10 cellular contexts compared by ENCODE assay signal in the genomic region with DNA sequence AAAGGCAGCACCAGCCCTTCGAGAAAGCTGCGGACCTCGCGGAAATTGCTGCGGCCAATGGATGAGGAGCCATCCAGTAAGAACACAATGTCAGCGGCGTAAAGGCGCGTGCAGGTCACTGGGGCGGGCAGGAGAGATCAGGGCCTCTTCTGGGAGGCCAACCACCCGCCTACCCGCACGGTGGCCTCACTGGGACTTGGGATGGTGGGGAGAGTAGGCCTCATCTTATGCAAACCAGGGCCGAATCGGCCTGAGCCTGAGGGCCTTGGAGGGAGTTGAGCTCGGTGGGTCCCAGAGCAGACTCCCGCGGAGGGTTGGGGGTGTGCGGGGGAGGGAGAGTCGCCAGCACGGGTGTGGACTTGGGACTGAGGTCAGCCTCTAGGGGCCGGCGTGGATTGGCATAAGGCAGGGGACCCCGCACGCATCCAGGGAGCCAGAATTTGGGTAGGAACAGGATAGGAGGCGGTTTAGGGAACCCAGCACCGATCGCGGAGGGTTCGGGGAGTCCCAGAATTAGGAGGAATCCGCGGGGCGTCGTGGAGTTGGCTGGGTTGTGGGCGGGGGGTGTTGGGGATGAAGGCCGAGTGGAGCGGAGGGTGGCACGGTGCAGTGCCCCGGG. TPM values are rescaled to one million over a fixed set of nuclear protein-coding genes. Genes with fewer than 3 reads are reported as not detected.
DNase-seq lines count a peak whose midpoint lies in the region; ATAC-seq, FAIRE-seq and TF ChIP-seq lines count a peak whose summit lies in the region.
"Had no signal": no experiment of that assay in that cellular context is flagged by ENCODE, and none has a peak within 500 bp of the region (broad histone marks: within the 10 kb centered on the region; RNA-seq: fewer than 3 reads in every experiment).

No MANE protein-coding gene starts in this region.

- FAIRE-seq in keratinocyte (lab: Jason Lieb, UNC), result no peak

- no peaks in the 10 kb centered on the region for H3K9me3 ChIP-seq in mammary epithelial cell (replicated peaks; ENCODE audit: insufficient read depth, low read length)
- no peaks in the 10 kb centered on the region for H3K9me3 ChIP-seq in keratinocyte (ENCODE audit: control insufficient read depth, low read depth, low read length)
- no peaks in the 10 kb centered on the region for H3K9me3 ChIP-seq in testis
- H3K9me3 ChIP-seq: neutrophil had no signal

- no peaks in the 10 kb centered on the region for H3K27me3 ChIP-seq in mammary epithelial cell (ENCODE audit: insufficient read depth, low read length)
- no peaks in the 10 kb centered on the region for H3K27me3 ChIP-seq in keratinocyte (ENCODE audit: control insufficient read depth, extremely low read depth, insufficient read depth, low read length)
- H3K27me3 ChIP-seq in testis, result no peaks in the 10 kb centered on the region

- no peak for TF ChIP-seq POLR2A in testis (IDR thresholded peaks at IDR 0.05)

- H3K36me3 ChIP-seq in mammary epithelial cell (ENCODE audit: insufficient read depth, low read length) (peaks cover 27% of the 10 kb centered on the region), keratinocyte (ENCODE audit: control insufficient read depth in 2 of 2, extremely low read depth in 1 of 2, insufficient read depth in 2 of 2, low read length in 2 of 2) (peaks cover 23 to 54% of the 10 kb centered on the region in 2 experiments), testis (ENCODE audit: low read depth, missing control alignments) (no peaks in the 10 kb centered on the region)

- peak overlapping the region; percentile 84 for H3K9ac ChIP-seq in mammary epithelial cell (ENCODE audit: insufficient read depth, low read length)
- H3K9ac ChIP-seq in keratinocyte (ENCODE audit: control insufficient read depth, extremely low read depth, insufficient read depth, low read length), result peak overlapping the region; percentile 93

- H3K4me3 ChIP-seq in mammary epithelial cell (replicated peaks in 1 of 3; ENCODE audit: insufficient read depth in 1 of 3, low read depth in 2 of 3, low read length in 3 of 3) (peak overlapping the region; percentile 59 to 79 (median 60)), keratinocyte (ENCODE audit: control insufficient read depth in 2 of 3, extremely low read depth in 1 of 3, insufficient read depth in 2 of 3, low read depth in 1 of 3, low read length in 3 of 3) (peak overlapping the region; percentile 60 to 95 (median 91)), testis (peak overlapping the region; percentile 31 to 54)

- in situ Hi-C loops in mammary epithelial cell (cut with MboI; ENCODE audit: low sequenced_read_pairs in 2 of 2), result no loop called here

- H3K79me2 ChIP-seq in mammary epithelial cell (ENCODE audit: insufficient read depth, low read length) (peaks cover 62% of the 10 kb centered on the region), keratinocyte (ENCODE audit: control insufficient read depth, insufficient read depth, low read length) (peaks cover 55% of the 10 kb centered on the region)

- DNase-seq in HK-2 (ENCODE audit: unreplicated experiment) (peak; percentile 25), mammary epithelial cell (peak; percentile 34), keratinocyte (ENCODE audit: low read depth, low spot score) (no peak), testis (no peak), GF-D8 (lab: John Stamatoyannopoulos, UW) (no peak)
- DNase-seq: NK-92 treated with Interleukin-12 subunit alpha and Interleukin-12 subunit beta, amount 100 ng/mL, for 24 hours; stimulated activated naive CD4-positive, alpha-beta T cell treated with Interleukin-2 at 50 U/mL for 16 hours had no signal

- BruUV-seq in mammary epithelial cell (replicated peaks; lab: Mats Ljungman, UMichigan), result no TSS peak

- H3K4me1 ChIP-seq in mammary epithelial cell (ENCODE audit: insufficient read depth, low read length) (peaks cover 74% of the 10 kb centered on the region), keratinocyte (ENCODE audit: control insufficient read depth, extremely low read depth, insufficient read depth, low read length) (peaks cover 73% of the 10 kb centered on the region), testis (peaks cover 31% of the 10 kb centered on the region)

- 5% methylated on average over 22 of the region's 39 CpGs for WGBS in mammary epithelial cell (ENCODE audit: low coverage, missing lambda C conversion rate)
- 25 to 48% methylated on average over 21 to 39 of the region's 39 CpGs for WGBS in testis, 2 donors

- ATAC-seq in activated CD4-positive, CD25-positive, alpha-beta regulatory T cell treated with anti-CD3 and anti-CD28 coated beads, Interleukin-2, amount 50 U/mL, for 24 hours, result no peak
- no peak for ATAC-seq in HG02623 (IDR thresholded peaks at IDR 0.05; ENCODE audit: unreplicated experiment)

- H3K4me2 ChIP-seq in mammary epithelial cell (ENCODE audit: insufficient read depth, low read depth, low read length), result peak overlapping the region; percentile 88
- peak overlapping the region; percentile 98 for H3K4me2 ChIP-seq in keratinocyte (ENCODE audit: control insufficient read depth, extremely low read depth, insufficient read depth, low read depth, low read length)

- peaks cover 2% of the 10 kb centered on the region for H3K9me1 ChIP-seq in keratinocyte (ENCODE audit: control insufficient read depth, extremely low read depth, insufficient read depth, low read length)

- dilution Hi-C loops in mammary epithelial cell (cut with HindIII; ENCODE audit: low sequenced_read_pairs) (loop anchor here (5.0 to 10.0 kb wide), 2 partner anchors 37 to 60 kb away; a partner anchor contains a TSS), keratinocyte (cut with MboI; ENCODE audit: extremely low pct_ligation_motif_present, low sequenced_read_pairs) (no loop called here)

- CTCF ChIA-PET in mammary epithelial cell (lab: Charles Lee; ENCODE audit: low non-redundant PET), result interaction anchor here (0.6 kb wide), 1 partner anchor 155 kb away, joined by 4 read pairs; a partner anchor contains a TSS

- H2AFZ ChIP-seq in mammary epithelial cell (ENCODE audit: low read depth, low read length) (peak overlapping the region; percentile 5), keratinocyte (ENCODE audit: control insufficient read depth, low read length) (no peak overlapping the region)

- no peaks in the 10 kb centered on the region for H4K20me1 ChIP-seq in mammary epithelial cell (ENCODE audit: insufficient read depth, low read length)
- H4K20me1 ChIP-seq in keratinocyte (ENCODE audit: control insufficient read depth, extremely low read depth, insufficient read depth, low read length), result peaks cover 16% of the 10 kb centered on the region

- intact Hi-C loops in mammary epithelial cell (cut with micrococcal nuclease), result loop anchor here (1.0 to 2.0 kb wide), 2 partner anchors 14 to 62 kb away; a partner anchor contains a TSS
- intact Hi-C loops in testis (cut with DNase I; ENCODE audit: low total_unique reads), result no loop called here

- peak overlapping the region; percentile 81 for H3K27ac ChIP-seq in mammary epithelial cell (ENCODE audit: insufficient read depth, low read depth, low read length)
- H3K27ac ChIP-seq in keratinocyte (ENCODE audit: control insufficient read depth, insufficient read depth, low read length), result peak overlapping the region; percentile 98
- no peak overlapping the region for H3K27ac ChIP-seq in testis
- H3K27ac ChIP-seq: neutrophil had no signal

- no peak for TF ChIP-seq CTCF in mammary epithelial cell (conservative IDR thresholded peaks at IDR 0.05 in 1 of 2, IDR thresholded peaks at IDR 0.05 in 1 of 2; ENCODE audit: extremely low read depth in 1 of 2, insufficient read depth in 1 of 2, low read depth in 1 of 2, low read length in 2 of 2)
- TF ChIP-seq CTCF in keratinocyte (optimal IDR thresholded peaks at IDR 0.05 in 1 of 3, IDR thresholded peaks at IDR 0.05 in 1 of 3, conservative IDR thresholded peaks at IDR 0.05 in 1 of 3; ENCODE audit: extremely low read depth in 1 of 3, insufficient read depth in 2 of 3, low read length in 3 of 3), result no peak
- TF ChIP-seq CTCF in testis (IDR thresholded peaks at IDR 0.05), result no peak

RNA-seq across cellular contexts. Expression of a gene that starts 0.6 kb away (rescaled TPM):
- total RNA-seq in mammary epithelial cell, result 100 to 1,000 TPM; 130 to 425 TPM
- 106 TPM for polyA plus RNA-seq in mammary epithelial cell
- polyA minus RNA-seq in mammary epithelial cell, result 239 TPM
- 59.4 to 91.3 TPM (median 74.4 TPM) in 3 replicates for polyA plus RNA-seq in keratinocyte
- polyA plus RNA-seq in keratinocyte (2011; ENCODE audit: low read depth), result 8.7 TPM
- 8.5 and 16.8 TPM in 2 replicates for polyA plus RNA-seq in keratinocyte (2011; cell fraction: cytosol; rRNA removed)
- 396 and 457 TPM in 2 replicates for polyA plus RNA-seq in keratinocyte (2011; cell fraction: nucleus; rRNA removed)
- 46.3 and 192 TPM in 2 replicates for polyA plus RNA-seq in keratinocyte (2012; ENCODE audit: low replicate concordance)
- polyA minus RNA-seq in keratinocyte, result 78.9 to 245 TPM (median 83.6 TPM) in 3 replicates
- polyA minus RNA-seq in keratinocyte (2011; cell fraction: cytosol; rRNA and poly(A)+ RNA removed), result 21.9 TPM
- 136 and 145 TPM in 2 replicates for polyA minus RNA-seq in keratinocyte (2011; cell fraction: nucleus; rRNA and poly(A)+ RNA removed)
- total RNA-seq in testis, result 10 to 100 TPM; 34.1 to 39.1 TPM
- polyA plus RNA-seq in testis (ENCODE audit: insufficient read depth, low read depth, low replicate concordance), result 19.9 TPM

RNA-seq across cellular contexts. Expression of a gene that starts 14.9 kb away (rescaled TPM):
- total RNA-seq in mammary epithelial cell, result 100 to 1,000 TPM; 321 to 490 TPM
- polyA plus RNA-seq in mammary epithelial cell, result 654 TPM
- polyA minus RNA-seq in mammary epithelial cell, result 928 TPM
- 417 to 473 TPM (median 440 TPM) in 3 replicates for polyA plus RNA-seq in keratinocyte
- polyA plus RNA-seq in keratinocyte (2011; ENCODE audit: low read depth), result 116 TPM
- 435 and 457 TPM in 2 replicates for polyA plus RNA-seq in keratinocyte (2011; cell fraction: cytosol; rRNA removed)
- 347 and 457 TPM in 2 replicates for polyA plus RNA-seq in keratinocyte (2011; cell fraction: nucleus; rRNA removed)
- 227 and 358 TPM in 2 replicates for polyA plus RNA-seq in keratinocyte (2012; ENCODE audit: low replicate concordance)
- polyA minus RNA-seq in keratinocyte, result 852 to 1,082 TPM (median 1,028 TPM) in 3 replicates
- 505 TPM for polyA minus RNA-seq in keratinocyte (2011; cell fraction: cytosol; rRNA and poly(A)+ RNA removed)
- 208 and 270 TPM in 2 replicates for polyA minus RNA-seq in keratinocyte (2011; cell fraction: nucleus; rRNA and poly(A)+ RNA removed)
- 100 to 1,000 TPM; 282 to 287 TPM for total RNA-seq in testis
- polyA plus RNA-seq in testis (ENCODE audit: insufficient read depth, low read depth, low replicate concordance), result 281 TPM

RNA-seq across cellular contexts. Expression of a gene that starts 27.0 kb away (rescaled TPM):
- under 1 TPM in 1 of 2 donors, not detected in 1; 0.82 TPM for total RNA-seq in mammary epithelial cell
- not detected for polyA plus RNA-seq in mammary epithelial cell
- not detected for polyA minus RNA-seq in mammary epithelial cell
- not detected in 3 replicates for polyA plus RNA-seq in keratinocyte
- polyA plus RNA-seq in keratinocyte (2011; ENCODE audit: low read depth), result not detected
- polyA plus RNA-seq in keratinocyte (2011; cell fraction: cytosol; rRNA removed), result not detected in 2 replicates
- polyA plus RNA-seq in keratinocyte (2011; cell fraction: nucleus; rRNA removed), result not detected in 2 replicates
- not detected in 2 replicates for polyA plus RNA-seq in keratinocyte (2012; ENCODE audit: low replicate concordance)
- not detected in 3 replicates for polyA minus RNA-seq in keratinocyte
- polyA minus RNA-seq in keratinocyte (2011; cell fraction: cytosol; rRNA and poly(A)+ RNA removed), result not detected
- not detected in 2 replicates for polyA minus RNA-seq in keratinocyte (2011; cell fraction: nucleus; rRNA and poly(A)+ RNA removed)
- 10 to 100 TPM in 1 of 2 donors, 1 to 10 TPM in 1; 8.7 to 14.8 TPM for total RNA-seq in testis
- polyA plus RNA-seq in testis (ENCODE audit: insufficient read depth, low read depth, low replicate concordance), result 16.1 TPM

RNA-seq across cellular contexts. Expression of a gene that starts 31.0 kb away (rescaled TPM):
- total RNA-seq in mammary epithelial cell (10 to 100 TPM in 1 of 2 donors, 1 to 10 TPM in 1; 6.8 to 28.3 TPM), testis (1 to 10 TPM in 1 of 2 donors, under 1 TPM in 1; 0.87 to 1.2 TPM)
- polyA plus RNA-seq in mammary epithelial cell (9.9 TPM), keratinocyte (5.7 to 10.0 TPM (median 6.3 TPM) in 3 replicates), testis (ENCODE audit: insufficient read depth, low read depth, low replicate concordance) (0.86 TPM)
- polyA minus RNA-seq in mammary epithelial cell (8.2 TPM), keratinocyte (6.8 to 20.4 TPM (median 19.2 TPM) in 3 replicates)
- polyA plus RNA-seq in keratinocyte (2011; ENCODE audit: low read depth), result not detected
- 1.2 and 1.9 TPM in 2 replicates for polyA plus RNA-seq in keratinocyte (2011; cell fraction: cytosol; rRNA removed)
- 43.3 and 53.6 TPM in 2 replicates for polyA plus RNA-seq in keratinocyte (2011; cell fraction: nucleus; rRNA removed)
- 1.1 and 14.8 TPM in 2 replicates for polyA plus RNA-seq in keratinocyte (2012; ENCODE audit: low replicate concordance)
- polyA minus RNA-seq in keratinocyte (2011; cell fraction: cytosol; rRNA and poly(A)+ RNA removed), result 1.3 TPM
- polyA minus RNA-seq in keratinocyte (2011; cell fraction: nucleus; rRNA and poly(A)+ RNA removed), result 9.9 and 14.7 TPM in 2 replicates

RNA-seq across cellular contexts. Expression of a gene that starts 37.9 kb away (rescaled TPM):
- total RNA-seq in mammary epithelial cell (10 to 100 TPM; 14.7 to 45.3 TPM), testis (100 to 1,000 TPM; 134 to 136 TPM)
- polyA plus RNA-seq in mammary epithelial cell (26.2 TPM), keratinocyte (15.1 to 22.0 TPM (median 16.2 TPM) in 3 replicates), testis (ENCODE audit: insufficient read depth, low read depth, low replicate concordance) (57.3 TPM)
- polyA minus RNA-seq in mammary epithelial cell (36.7 TPM), keratinocyte (16.9 to 49.6 TPM (median 29.4 TPM) in 3 replicates)
- 1.7 TPM for polyA plus RNA-seq in keratinocyte (2011; ENCODE audit: low read depth)
- polyA plus RNA-seq in keratinocyte (2011; cell fraction: cytosol; rRNA removed), result 5.0 and 7.1 TPM in 2 replicates
- 70.4 and 80.0 TPM in 2 replicates for polyA plus RNA-seq in keratinocyte (2011; cell fraction: nucleus; rRNA removed)
- 2.5 and 18.7 TPM in 2 replicates for polyA plus RNA-seq in keratinocyte (2012; ENCODE audit: low replicate concordance)
- polyA minus RNA-seq in keratinocyte (2011; cell fraction: cytosol; rRNA and poly(A)+ RNA removed), result 5.6 TPM
- 20.3 and 25.0 TPM in 2 replicates for polyA minus RNA-seq in keratinocyte (2011; cell fraction: nucleus; rRNA and poly(A)+ RNA removed)

Comparison
In these comparisons a context has a peak if more than half of its experiments do, and no peak if none do; other contexts are left out.
1. DNase-seq: peak in HK-2 (single experiment) and mammary epithelial cell (single experiment); none in keratinocyte (single experiment), testis (single experiment) and GF-D8 (single experiment).
2. H3K27ac ChIP-seq: peak in mammary epithelial cell (single experiment) and keratinocyte (single experiment); none in testis (0 of 2).
3. RNA of a gene that starts 27.0 kb away (polyA plus RNA-seq): 16.1 TPM in testis (single experiment); not detected in keratinocyte and not detected in mammary epithelial cell (single experiment); every median in the first group is over 10 times any median in the second.
4. Peak in every context shown above with its lines, with median percentiles within 50 percentile points of each other: H3K4me3 ChIP-seq.